Comparison of ENCODE assay signal across 8 cellular contexts in the genomic region with DNA sequence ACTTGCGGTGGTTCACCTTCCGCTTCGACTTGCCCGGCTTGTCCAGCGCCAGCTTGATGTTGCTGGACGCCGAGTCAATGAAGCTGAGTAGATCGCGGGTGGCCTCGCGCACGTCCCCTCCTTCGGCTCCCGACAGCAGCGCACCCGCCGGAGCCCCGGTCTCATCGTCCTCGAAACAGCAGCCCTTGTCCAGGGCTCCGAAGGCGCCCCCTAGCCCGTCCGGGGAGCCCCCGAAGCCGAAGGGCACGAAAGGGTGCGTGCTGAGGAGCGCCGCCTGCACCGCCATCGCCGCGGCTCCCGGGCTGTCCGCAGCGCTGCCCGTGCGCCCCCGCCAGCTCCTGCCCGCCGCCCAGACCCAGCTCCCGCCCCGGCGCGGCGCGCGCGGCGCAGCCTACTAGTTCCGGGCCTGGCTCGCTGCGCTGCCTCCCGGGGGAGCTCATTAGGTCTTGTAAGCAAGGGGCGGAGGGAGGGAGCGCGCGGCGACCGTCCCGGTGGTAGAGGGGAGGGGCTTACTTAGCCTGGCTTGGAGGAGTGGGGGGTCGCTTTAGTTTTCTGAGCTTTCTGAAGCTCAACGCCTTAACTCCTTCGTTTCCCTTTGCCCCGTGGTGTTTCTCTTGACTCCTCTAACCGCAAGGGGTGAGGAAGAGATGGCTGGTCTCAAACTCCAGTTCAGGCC. TPM values are rescaled to one million over a fixed set of nuclear protein-coding genes. Genes with fewer than 3 reads are reported as not detected.
A peak's percentile ranks its signal among the peaks of the same experiment; 100 is the strongest.
DNase-seq lines count a peak whose midpoint lies in the region; TF ChIP-seq lines count a peak whose summit lies in the region.

FAM181B (minus strand) TSS at position 421 of the 676 bp plus-strand sequence; CDS start at position 286, 135 bp downstream.

- H3K27ac ChIP-seq in hepatocyte = no peak within 1 kb of the TSS

- H3K79me2 ChIP-seq in hepatocyte = no peaks in the 10 kb centered on the region

- H4K20me1 ChIP-seq in hepatocyte (ENCODE audit: insufficient read depth, poor library complexity, severe bottlenecking) = no peaks in the 10 kb centered on the region

- H3K9me2 ChIP-seq in hepatocyte (replicated peaks; ENCODE audit: insufficient read depth) = no peaks in the 10 kb centered on the region

- H3K4me3 ChIP-seq in hepatocyte = peak within 1 kb of the TSS; percentile 52

- no peaks in the 10 kb centered on the region for H3K9me3 ChIP-seq in hepatocyte (ENCODE audit: low read depth)

- intact Hi-C loops in posterior vena cava (cut with DNase I) = no loop called here

- no peaks in the 10 kb centered on the region for H3K36me3 ChIP-seq in hepatocyte (replicated peaks; ENCODE audit: insufficient read depth, low read depth)

- H2AFZ ChIP-seq in hepatocyte = peak within 1 kb of the TSS; percentile 88

- DNase-seq in stimulated activated naive CD4-positive, alpha-beta T cell (lab: John Stamatoyannopoulos, UW) = peak in 5 of 6 experiments; percentile 19 to 55 (median 30)
- no peak for DNase-seq in stimulated activated naive CD4-positive, alpha-beta T cell treated with Interleukin-2 at 50 U/mL for 16 hours (lab: John Stamatoyannopoulos, UW)
- DNase-seq in NCI-H69 (lab: John Stamatoyannopoulos, UW) (peak; percentile 91), anterior cingulate cortex (lab: John Stamatoyannopoulos, UW) (peak in 54 of 58 donors; percentile 30 to 88 (median 75)), hepatocyte (ENCODE audit: low spot score) (peak; percentile 82), posterior vena cava (ENCODE audit: low spot score) (peak; percentile 88), NCI-H1048 (lab: John Stamatoyannopoulos, UW) (no peak), T-helper 9 cell (no peak)

- H3K27me3 ChIP-seq in hepatocyte = peaks cover 70% of the 10 kb centered on the region

- H3K4me1 ChIP-seq in hepatocyte (ENCODE audit: insufficient read depth) = no peaks in the 10 kb centered on the region

- no peak for TF ChIP-seq CTCF in hepatocyte (IDR thresholded peaks at IDR 0.05; ENCODE audit: poor library complexity)

- H3K4me2 ChIP-seq in hepatocyte = peak within 1 kb of the TSS; percentile 94

- WGBS in hepatocyte (ENCODE audit: low lambda C conversion rate, missing lambda C conversion rate) = under 1% methylated on average over 55 of the region's 67 CpGs

RNA-seq across cellular contexts. Expression of gene FAM181B, which starts in this region (rescaled TPM):
- total RNA-seq in hepatocyte (0.63 and 0.64 TPM in 2 replicates), posterior vena cava (under 1 TPM; 0.42 to 0.67 TPM)
- polyA plus RNA-seq in hepatocyte = 0.49 and 1.3 TPM in 2 replicates

Comparison
In these comparisons a context has a peak if more than half of its experiments do, and no peak if none do; other contexts are left out.
1. DNase-seq: peak in stimulated activated naive CD4-positive, alpha-beta T cell (5 of 6), NCI-H69 (single experiment), anterior cingulate cortex (54 of 58) and hepatocyte (single experiment); none in stimulated activated naive CD4-positive, alpha-beta T cell treated with Interleukin-2 at 50 U/mL for 16 hours (single experiment), NCI-H1048 (single experiment) and T-helper 9 cell (single experiment).
2. Peak in DNase-seq in posterior vena cava; RNA of the gene not detected or under 1 TPM.